21 cellular contexts compared by ENCODE assay signal in the genomic region with DNA sequence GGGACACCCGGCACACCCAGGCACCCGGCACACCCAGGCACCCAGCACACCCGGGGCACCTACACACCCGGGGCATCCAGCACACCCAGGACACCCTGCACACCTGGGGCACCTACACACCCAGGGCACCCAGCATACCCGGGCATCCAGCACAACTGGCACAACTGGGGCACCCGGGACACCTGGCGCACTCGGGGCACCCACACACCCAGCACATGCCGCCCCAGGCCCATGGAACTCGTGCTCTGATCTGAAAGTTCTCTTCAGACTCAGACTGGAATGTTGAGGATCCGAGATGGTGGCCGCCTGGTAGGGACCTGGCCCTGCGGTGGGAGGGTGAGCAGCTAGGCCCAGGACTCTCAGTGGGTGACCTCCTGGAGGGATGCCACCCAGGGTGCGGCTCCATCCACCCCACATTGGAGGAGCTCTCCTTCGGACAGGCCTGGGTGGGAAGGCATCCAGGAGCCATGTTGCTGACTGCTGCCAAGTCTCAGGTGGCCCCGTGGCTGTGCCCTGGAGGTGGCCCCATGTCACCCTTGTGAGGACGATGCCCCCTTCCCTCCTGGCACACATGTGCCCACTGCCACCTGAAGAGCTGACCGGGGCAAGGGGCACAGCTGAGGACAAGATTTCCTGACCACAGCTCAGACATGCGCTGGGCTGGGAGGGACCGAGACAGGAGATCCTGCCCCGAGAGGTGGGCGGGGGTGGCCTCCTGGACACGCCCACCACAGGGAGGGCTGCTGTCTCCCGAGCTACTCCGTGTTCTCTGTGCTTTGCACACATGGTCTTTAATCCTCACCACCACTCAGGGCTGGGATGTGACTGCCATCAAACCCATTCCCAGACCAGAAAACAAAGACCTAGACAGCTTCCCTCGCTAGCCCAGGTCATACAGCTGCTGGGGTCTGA. TPM values are rescaled to one million over a fixed set of nuclear protein-coding genes. Genes with fewer than 3 reads are reported as not detected.
DNase-seq lines count a peak whose midpoint lies in the region; ATAC-seq, FAIRE-seq and TF ChIP-seq lines count a peak whose summit lies in the region.
"Had no signal": no experiment of that assay in that cellular context is flagged by ENCODE, and none has a peak within 500 bp of the region (broad histone marks: within the 10 kb centered on the region; RNA-seq: fewer than 3 reads in every experiment).

No MANE protein-coding gene starts in this region.

- ATAC-seq in CD4-positive, alpha-beta T cell (ENCODE audit: poor library complexity): no peak
- ATAC-seq: left colon had no signal

- H3K27me3 Mint-ChIP-seq in CD4-positive, alpha-beta T cell: no peaks in the 10 kb centered on the region
- H3K27me3 Mint-ChIP-seq: naive B cell had no signal

- peak overlapping the region; percentile 95 for H3K27ac Mint-ChIP-seq in CD4-positive, alpha-beta T cell

- no peak for DNase-seq in CD4-positive, alpha-beta T cell
- peak; percentile 41 for DNase-seq in GM12892 (ENCODE audit: insufficient read length)
- peak; percentile 79 for DNase-seq in WERI-Rb-1
- DNase-seq in islet precursor cell: peak; percentile 53
- DNase-seq in NCI-H1105 (lab: John Stamatoyannopoulos, UW): no peak
- DNase-seq in Kasumi-1 (lab: John Stamatoyannopoulos, UW): no peak
- DNase-seq in stimulated activated CD4-positive, alpha-beta T cell treated with anti-CD3 and anti-CD28 coated beads, Interleukin-15, amount 100 ng/mL, for 24 hours: no peak
- DNase-seq in AG20443 (ENCODE audit: low spot score): no peak
- DNase-seq: activated naive CD4-positive, alpha-beta T cell treated with anti-CD3 and anti-CD28 coated beads, Interleukin-2, amount 50 U/mL, for 16 hours; naive B cell; NCI-H187; NCI-H526 treated with DMSO at 0.1 percent for 48 hours; right cardiac atrium; Right ventricle myocardium superior; stimulated activated naive CD4-positive, alpha-beta T cell treated with Interleukin-2 at 50 U/mL for 16 hours had no signal

- CTCF ChIA-PET in CD4-positive, alpha-beta T cell (lab: Charles Lee): no interaction called here

- H3K4me3 ChIP-seq in WERI-Rb-1 (ENCODE audit: low read depth, low read length): no peak overlapping the region
- H3K4me3 ChIP-seq: cardiac muscle cell, HAP-1 had no signal

- no peak overlapping the region for H3K27ac ChIP-seq in CD4-positive, alpha-beta T cell (ENCODE audit: low read depth, low read length)
- H3K27ac ChIP-seq in WERI-Rb-1: no peak overlapping the region
- H3K27ac ChIP-seq: cardiac muscle cell, epithelial cell of prostate had no signal

- H3K9me3 Mint-ChIP-seq in CD4-positive, alpha-beta T cell: no peaks in the 10 kb centered on the region
- H3K9me3 Mint-ChIP-seq: CD14-positive monocyte, naive B cell had no signal

- POLR2A ChIA-PET in CD4-positive, alpha-beta T cell (lab: Charles Lee): interaction anchor here (0.6 kb wide), 1 partner anchor 183 kb away, joined by 3 read pairs; no protein-coding TSS in a partner anchor

- no peaks in the 10 kb centered on the region for H3K27me3 ChIP-seq in CD4-positive, alpha-beta T cell (ENCODE audit: control insufficient read depth, insufficient read depth, low read length)
- no peaks in the 10 kb centered on the region for H3K27me3 ChIP-seq in WERI-Rb-1 (ENCODE audit: insufficient read depth, low read depth, severe bottlenecking)
- H3K27me3 ChIP-seq: cardiac muscle cell had no signal

- no peak for FAIRE-seq in GM12892 (lab: Jason Lieb, UNC)
- FAIRE-seq: TTC549 had no signal

- no peak for TF ChIP-seq CTCF in CD4-positive, alpha-beta T cell (IDR thresholded peaks at IDR 0.05)
- TF ChIP-seq CTCF in WERI-Rb-1 (IDR thresholded peaks at IDR 0.05; ENCODE audit: low read depth, low read length): no peak

- no peaks in the 10 kb centered on the region for H3K9me3 ChIP-seq in CD4-positive, alpha-beta T cell (ENCODE audit: control insufficient read depth, low read length)
- peaks cover 3% of the 10 kb centered on the region for H3K9me3 ChIP-seq in WERI-Rb-1 (ENCODE audit: severe bottlenecking)
- H3K9me3 ChIP-seq: HAP-1 had no signal

- peaks cover 18% of the 10 kb centered on the region for H3K36me3 Mint-ChIP-seq in CD4-positive, alpha-beta T cell (ENCODE audit: low read depth)

- peaks cover 4% of the 10 kb centered on the region for H3K36me3 ChIP-seq in WERI-Rb-1
- H3K36me3 ChIP-seq: cardiac muscle cell had no signal

- H3K4me1 Mint-ChIP-seq in CD4-positive, alpha-beta T cell (ENCODE audit: low read depth): peaks cover 15% of the 10 kb centered on the region

- H3K4me3 Mint-ChIP-seq in CD4-positive, alpha-beta T cell: no peak overlapping the region
- H3K4me3 Mint-ChIP-seq: CD14-positive monocyte, naive B cell had no signal

- no peak for TF ChIP-seq POLR2A in GM12892 (IDR thresholded peaks at IDR 0.05; ENCODE audit: low read depth, low read length)

- intact Hi-C loops in CD4-positive, alpha-beta T cell (cut with DNase I, micrococcal nuclease): no loop called here

RNA-seq across cellular contexts. Expression of a gene that starts 37.0 kb away (rescaled TPM):
- 10 to 100 TPM; 89.9 to 96.8 TPM for total RNA-seq in CD4-positive, alpha-beta T cell
- 45.9 TPM for polyA plus RNA-seq in GM12892 (2012; ENCODE audit: missing spikeins)

RNA-seq across cellular contexts. Expression of a gene that starts 53.2 kb away (rescaled TPM):
- not detected for total RNA-seq in CD4-positive, alpha-beta T cell
- not detected for polyA plus RNA-seq in GM12892 (2012; ENCODE audit: missing spikeins)
- polyA plus RNA-seq: CD14-positive monocyte had no signal

RNA-seq across cellular contexts. Expression of a gene that starts 53.3 kb away (rescaled TPM):
- total RNA-seq in CD4-positive, alpha-beta T cell: 10 to 100 TPM; 82.8 to 91.2 TPM
- polyA plus RNA-seq in GM12892 (2012; ENCODE audit: missing spikeins): 84.0 TPM

Comparison
In these comparisons a context has a peak if more than half of its experiments do, and no peak if none do; other contexts are left out.
1. DNase-seq: peak in GM12892 (single experiment), WERI-Rb-1 (single experiment) and islet precursor cell (single experiment); none in CD4-positive, alpha-beta T cell (0 of 10), NCI-H1105 (single experiment), Kasumi-1 (0 of 2), stimulated activated CD4-positive, alpha-beta T cell treated with anti-CD3 and anti-CD28 coated beads, Interleukin-15, amount 100 ng/mL, for 24 hours (single experiment) and AG20443 (single experiment).